Comparison of ENCODE assay signal across 19 cellular contexts in genomic region chr20:19048898-19049889, GRCh38.
A peak's percentile ranks its signal among the peaks of the same experiment; 100 is the strongest.
DNase-seq lines count a peak whose midpoint lies in the region; ATAC-seq, FAIRE-seq and TF ChIP-seq lines count a peak whose summit lies in the region.
"Had no signal": no experiment of that assay in that cellular context is flagged by ENCODE, and none has a peak within 500 bp of the region (broad histone marks: within the 10 kb centered on the region; RNA-seq: fewer than 3 reads in every experiment).

No MANE protein-coding gene starts in this region.

- no peaks in the 10 kb centered on the region for H3K79me2 ChIP-seq in H1 (ENCODE audit: control insufficient read depth in 1 of 2, insufficient read depth in 2 of 2, low read length in 2 of 2)
- H3K79me2 ChIP-seq in osteoblast (ENCODE audit: insufficient read depth, low read length) = no peaks in the 10 kb centered on the region

- H2AFZ ChIP-seq in H1 (ENCODE audit: low read length) (0 out of 2 replicates have a peak overlapping the region, but pooled peaks have one; percentile 18), osteoblast (ENCODE audit: low read length) (no peak overlapping the region)
- H2AFZ ChIP-seq: neural progenitor cell had no signal

- H3K27ac ChIP-seq in H1 (ENCODE audit: low read depth, low read length) (no peak overlapping the region), right cardiac atrium (ENCODE audit: low read length) (peak overlapping the region; percentile 61), osteoblast (ENCODE audit: low read depth, low read length) (no peak overlapping the region), transverse colon (peak overlapping the region; percentile 55 to 78 (median 77))
- H3K27ac ChIP-seq: neural progenitor cell had no signal

- no peak overlapping the region for H3K56ac ChIP-seq in H1 (replicated peaks; ENCODE audit: insufficient read length, low read depth, low read length)

- POLR2A ChIA-PET in H1 (lab: Charles Lee; ENCODE audit: partially characterized antibody) = no interaction called here

- H3K9me3 ChIP-seq in H1 (ENCODE audit: insufficient read depth in 2 of 2, low read depth in 1 of 2, low read length in 1 of 2) = no peaks in the 10 kb centered on the region
- H3K9me3 ChIP-seq in right cardiac atrium (ENCODE audit: control insufficient read depth, low read length) = no peaks in the 10 kb centered on the region
- H3K9me3 ChIP-seq in osteoblast (ENCODE audit: low read depth, low read length) = no peaks in the 10 kb centered on the region
- no peaks in the 10 kb centered on the region for H3K9me3 ChIP-seq in transverse colon
- H3K9me3 ChIP-seq in MG63 = no peaks in the 10 kb centered on the region

- no peak overlapping the region for H3K4me3 Mint-ChIP-seq in activated naive CD4-positive, alpha-beta T cell treated with anti-CD3 and anti-CD28 coated beads, Interleukin-2, amount 10 ng/mL, durations not matched to agents 7 days and 5 days
- H3K4me3 Mint-ChIP-seq: activated naive CD8-positive, alpha-beta T cell; activated T-cell treated with anti-CD3 and anti-CD28 coated beads, Interleukin-2, amount 50 U/mL, for 4 hours; CD8-positive, alpha-beta T cell; memory B cell; neural progenitor cell had no signal

- TF ChIP-seq EP300 in H1 (IDR thresholded peaks at IDR 0.05; ENCODE audit: borderline replicate concordance in 1 of 2, low read depth in 2 of 2, low read length in 2 of 2) (no peak), transverse colon (IDR thresholded peaks at IDR 0.05; ENCODE audit: low read depth) (no peak)

- DNase-seq in H1 (ENCODE audit: low read depth in 1 of 2, low spot score in 2 of 2) (no peak), right cardiac atrium (peak in 2 of 3 donors; percentile 24 to 52), osteoblast (ENCODE audit: insufficient read length, low spot score, missing footprints) (peak; percentile 14), transverse colon (no peak), MG63 (no peak), AG08396 (ENCODE audit: low spot score) (no peak)
- DNase-seq in activated naive CD4-positive, alpha-beta T cell treated with anti-CD3 and anti-CD28 coated beads, Interleukin-2, amount 10 ng/mL, durations not matched to agents 7 days and 5 days = no peak
- DNase-seq: activated CD8-positive, alpha-beta memory T cell treated with anti-CD3 and anti-CD28 coated beads for 24 hours; activated T-cell treated with anti-CD3 and anti-CD28 coated beads, Interleukin-2, amount 50 U/mL, for 4 hours; CD8-positive, alpha-beta T cell; GF-D8; hippocampal formation; NCI-H146; NCI-H748 treated with DMSO at 0.1 percent for 48 hours; SHP77 treated with DMSO at 0.1 percent for 48 hours; substantia nigra had no signal

- no peaks in the 10 kb centered on the region for H3K4me1 Mint-ChIP-seq in activated naive CD4-positive, alpha-beta T cell treated with anti-CD3 and anti-CD28 coated beads, Interleukin-2, amount 10 ng/mL, durations not matched to agents 7 days and 5 days
- H3K4me1 Mint-ChIP-seq: memory B cell, neural progenitor cell had no signal

- no peak overlapping the region for H3K14ac ChIP-seq in H1 (ENCODE audit: insufficient read length)

- no peak overlapping the region; a peak in 1 of 7 replicates for H3K9ac ChIP-seq in H1 (replicated peaks in 1 of 4; ENCODE audit: extremely low read depth in 1 of 4, low read depth in 3 of 4, low read length in 3 of 4)
- H3K9ac ChIP-seq: neural progenitor cell had no signal

- in situ Hi-C loops in transverse colon (cut with MboI; ENCODE audit: low pct_ligation_motif_present in 1 of 4, low pct_unique_long_range_greater_than_20kb in 1 of 4, low sequenced_read_pairs in 3 of 4) = no loop called here

- 85% methylated on average over 15 of the region's 15 CpGs; no CpG with 5 or more reads in 1 of the 2 experiments for WGBS in H1 (ENCODE audit: extremely low coverage in 1 of 2, insufficient coverage in 1 of 2, insufficient read length in 1 of 2, insufficient replicate concordance in 2 of 2, low coverage in 1 of 2, low lambda C conversion rate in 2 of 2, missing lambda C conversion rate in 1 of 2), 2 experiments
- WGBS in right cardiac atrium = 31% methylated on average over 15 of the region's 15 CpGs
- WGBS in transverse colon (ENCODE audit: low coverage in 1 of 2), 2 donors = 32 to 68% methylated on average over 4 to 15 of the region's 15 CpGs

- H3K36me3 ChIP-seq in H1 (ENCODE audit: control insufficient read depth in 2 of 4, insufficient read depth in 4 of 4, low read length in 3 of 4) (no peaks in the 10 kb centered on the region), osteoblast (ENCODE audit: insufficient read depth, low read length) (no peaks in the 10 kb centered on the region), transverse colon (no peaks in the 10 kb centered on the region), MG63 (no peaks in the 10 kb centered on the region)
- H3K36me3 ChIP-seq: neural progenitor cell had no signal

- H3K27ac Mint-ChIP-seq in activated naive CD4-positive, alpha-beta T cell treated with anti-CD3 and anti-CD28 coated beads, Interleukin-2, amount 10 ng/mL, durations not matched to agents 7 days and 5 days = no peak overlapping the region
- H3K27ac Mint-ChIP-seq: activated naive CD8-positive, alpha-beta T cell; CD8-positive, alpha-beta T cell; memory B cell; neural progenitor cell had no signal

- H3K4me1 ChIP-seq in H1 (replicated peaks in 1 of 4; ENCODE audit: control insufficient read depth in 3 of 4, insufficient read depth in 4 of 4, low read length in 3 of 4) = peaks cover 0 to 4% (median 1%) of the 10 kb centered on the region in 4 experiments; a peak in 2 of 7 replicates
- peaks cover 7% of the 10 kb centered on the region for H3K4me1 ChIP-seq in right cardiac atrium (ENCODE audit: control insufficient read depth, insufficient read depth, low read length)
- no peaks in the 10 kb centered on the region for H3K4me1 ChIP-seq in osteoblast (ENCODE audit: insufficient read depth, low read length)
- peaks cover 0 to 29% (median 23%) of the 10 kb centered on the region in 4 donors for H3K4me1 ChIP-seq in transverse colon
- H3K4me1 ChIP-seq: neural progenitor cell had no signal

- H3K4me3 ChIP-seq in H1 (ENCODE audit: extremely low read depth in 1 of 4, insufficient read depth in 2 of 4, low read depth in 3 of 4, low read length in 4 of 4) = no peak overlapping the region
- no peak overlapping the region for H3K4me3 ChIP-seq in right cardiac atrium (ENCODE audit: low read length)
- H3K4me3 ChIP-seq in osteoblast (ENCODE audit: insufficient read depth, low read length) = no peak overlapping the region
- H3K4me3 ChIP-seq in transverse colon = no peak overlapping the region
- no peak overlapping the region for H3K4me3 ChIP-seq in MG63
- H3K4me3 ChIP-seq: neural progenitor cell had no signal

- peak; percentile 47 to 81 for ATAC-seq in right cardiac atrium
- ATAC-seq: activated T-cell treated with anti-CD3 and anti-CD28 coated beads, Interleukin-2, amount 50 U/mL, for 4 hours; CD8-positive, alpha-beta T cell had no signal

- H3K4me2 ChIP-seq in H1 (ENCODE audit: insufficient read depth in 1 of 2, low read depth in 2 of 2, low read length in 2 of 2) (no peak overlapping the region), osteoblast (ENCODE audit: insufficient read depth, low read length) (no peak overlapping the region)
- H3K4me2 ChIP-seq: neural progenitor cell had no signal

- no peaks in the 10 kb centered on the region for H3K36me3 Mint-ChIP-seq in activated naive CD4-positive, alpha-beta T cell treated with anti-CD3 and anti-CD28 coated beads, Interleukin-2, amount 10 ng/mL, durations not matched to agents 7 days and 5 days
- H3K36me3 Mint-ChIP-seq: activated naive CD8-positive, alpha-beta T cell; CD8-positive, alpha-beta T cell; memory B cell; neural progenitor cell had no signal

- H2BK12ac ChIP-seq in H1 (ENCODE audit: low read depth, low read length) = no peak overlapping the region

- H2AK5ac ChIP-seq in H1 (ENCODE audit: low read depth, low read length) = no peak overlapping the region

- CTCF ChIA-PET in H1 (lab: Charles Lee; ENCODE audit: partially characterized antibody) = interaction anchor here (1.6 kb wide), 1 partner anchor 28 kb away, joined by 3 read pairs; no protein-coding TSS in a partner anchor
- CTCF ChIA-PET in activated naive CD4-positive, alpha-beta T cell treated with anti-CD3 and anti-CD28 coated beads, Interleukin-2, amount 10 ng/mL, durations not matched to agents 7 days and 5 days (lab: Charles Lee) = no interaction called here

- no peak overlapping the region for H4K91ac ChIP-seq in H1 (replicated peaks; ENCODE audit: insufficient read length, low read length)

- no peak overlapping the region for H3K18ac ChIP-seq in H1 (ENCODE audit: extremely low read depth, low read length)

- no peaks in the 10 kb centered on the region for H3K27me3 Mint-ChIP-seq in activated naive CD4-positive, alpha-beta T cell treated with anti-CD3 and anti-CD28 coated beads, Interleukin-2, amount 10 ng/mL, durations not matched to agents 7 days and 5 days
- H3K27me3 Mint-ChIP-seq: activated naive CD8-positive, alpha-beta T cell had no signal

- no peak overlapping the region for H2BK15ac ChIP-seq in H1 (ENCODE audit: low read length)

- no peaks in the 10 kb centered on the region for H3K79me1 ChIP-seq in H1 (ENCODE audit: low read depth, low read length)

- no peak overlapping the region for H2BK5ac ChIP-seq in H1 (ENCODE audit: low read depth, low read length)

- no peaks in the 10 kb centered on the region for H3K9me3 Mint-ChIP-seq in activated naive CD4-positive, alpha-beta T cell treated with anti-CD3 and anti-CD28 coated beads, Interleukin-2, amount 10 ng/mL, durations not matched to agents 7 days and 5 days
- H3K9me3 Mint-ChIP-seq: activated T-cell treated with anti-CD3 and anti-CD28 coated beads, Interleukin-2, amount 50 U/mL, for 4 hours; CD8-positive, alpha-beta T cell; memory B cell; neural progenitor cell had no signal

- TF ChIP-seq RAD21 in H1 (IDR thresholded peaks at IDR 0.05 in 1 of 2, conservative IDR thresholded peaks at IDR 0.05 in 1 of 2; ENCODE audit: low read depth in 2 of 2, low read length in 2 of 2) = no peak

- H3K23ac ChIP-seq in H1 (ENCODE audit: insufficient read length) = no peak overlapping the region

- TF ChIP-seq POLR2A in H1 (IDR thresholded peaks at IDR 0.05; ENCODE audit: control extremely low read depth in 1 of 2, low read depth in 2 of 2, low read length in 2 of 2) (no peak), transverse colon (IDR thresholded peaks at IDR 0.05) (no peak)

- no peaks in the 10 kb centered on the region; the same call in 1 of the 2 replicates for H3K23me2 ChIP-seq in H1 (ENCODE audit: low read depth, low read length)

- no peaks in the 10 kb centered on the region for H3K27me3 ChIP-seq in H1 (replicated peaks in 1 of 4; ENCODE audit: control insufficient read depth in 3 of 4, extremely low read depth in 1 of 4, insufficient read depth in 3 of 4, low read length in 3 of 4)
- no peaks in the 10 kb centered on the region for H3K27me3 ChIP-seq in right cardiac atrium (ENCODE audit: control insufficient read depth, insufficient read depth)
- H3K27me3 ChIP-seq in osteoblast (ENCODE audit: insufficient read depth, low read length) = no peaks in the 10 kb centered on the region
- H3K27me3 ChIP-seq in transverse colon = no peaks in the 10 kb centered on the region
- H3K27me3 ChIP-seq in MG63 = no peaks in the 10 kb centered on the region
- H3K27me3 ChIP-seq: neural progenitor cell had no signal

- no peak for FAIRE-seq in H1 (lab: Jason Lieb, UNC)

- no peak overlapping the region for H2BK120ac ChIP-seq in H1 (replicated peaks; ENCODE audit: low read depth, low read length)

- H3K4ac ChIP-seq in H1 (replicated peaks; ENCODE audit: insufficient read length, low read depth, low read length) = no peak overlapping the region

- intact Hi-C loops in right cardiac atrium (cut with DNase I) = no loop called here
- intact Hi-C loops in transverse colon (cut with DNase I; ENCODE audit: low total_unique reads) = loop anchor here (2.0 kb wide), 1 partner anchor 20 kb away; no protein-coding TSS in a partner anchor

- no peak overlapping the region for H2BK20ac ChIP-seq in H1 (ENCODE audit: low read length)

- no peak overlapping the region for H4K8ac ChIP-seq in H1 (ENCODE audit: extremely low read depth, insufficient read depth, low read length)

- H4K5ac ChIP-seq in H1 (ENCODE audit: insufficient read length, low read depth, low read length) = no peak overlapping the region

- TF ChIP-seq CTCF in H1 (IDR thresholded peaks at IDR 0.05; ENCODE audit: control extremely low read depth in 1 of 3, insufficient read depth in 1 of 3, low read depth in 1 of 3, low read length in 3 of 3) = no peak
- TF ChIP-seq CTCF in osteoblast (IDR thresholded peaks at IDR 0.05; ENCODE audit: extremely low read depth, low read depth, low read length) = no peak
- TF ChIP-seq CTCF in transverse colon (IDR thresholded peaks at IDR 0.05) = no peak

- no peaks in the 10 kb centered on the region for H4K20me1 ChIP-seq in H1 (replicated peaks in 1 of 2; ENCODE audit: control insufficient read depth in 1 of 2, insufficient read depth in 2 of 2, low read length in 2 of 2)
- no peaks in the 10 kb centered on the region for H4K20me1 ChIP-seq in osteoblast (ENCODE audit: insufficient read depth, low read length)

Comparison
In these comparisons a context has a peak if more than half of its experiments do, and no peak if none do; other contexts are left out.
1. DNase-seq: peak in right cardiac atrium (2 of 3) and osteoblast (single experiment); none in H1 (0 of 2), transverse colon (single experiment), MG63 (single experiment), activated naive CD4-positive, alpha-beta T cell treated with anti-CD3 and anti-CD28 coated beads, Interleukin-2, amount 10 ng/mL, durations not matched to agents 7 days and 5 days (single experiment) and AG08396 (single experiment).
2. H3K27ac ChIP-seq: peak in right cardiac atrium (single experiment) and transverse colon (4 of 4); none in H1 (single experiment) and osteoblast (single experiment).